ENCODE assay signal across 8 cellular contexts in the genomic region with DNA sequence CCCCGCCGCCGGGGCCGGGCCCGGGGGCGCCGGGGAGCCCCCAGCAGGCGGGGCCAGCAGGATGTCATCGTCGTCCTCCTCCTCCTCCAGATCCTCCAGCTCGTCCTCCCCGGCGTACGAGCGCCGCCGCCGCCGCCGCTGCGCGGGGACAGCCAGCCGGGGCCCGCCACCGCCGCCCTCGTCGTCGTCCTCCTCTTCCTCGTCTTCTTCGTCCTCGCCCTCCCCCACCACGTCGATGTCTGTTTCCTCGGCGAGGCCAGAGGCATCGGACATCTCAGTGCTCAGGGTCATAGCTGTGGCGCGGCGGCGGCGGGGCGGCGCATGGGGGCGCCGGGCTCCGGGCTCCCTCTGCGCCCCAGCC. TPM values are rescaled to one million over a fixed set of nuclear protein-coding genes. Genes with fewer than 3 reads are reported as not detected.
DNase-seq lines count a peak whose midpoint lies in the region; ATAC-seq and TF ChIP-seq lines count a peak whose summit lies in the region.

No MANE protein-coding gene starts in this region.

- peaks cover 12% of the 10 kb centered on the region for H3K4me1 ChIP-seq in PC-3 (ENCODE audit: insufficient read depth, low read length)
- peaks cover 20% of the 10 kb centered on the region for H3K4me1 ChIP-seq in effector memory CD4-positive, alpha-beta T cell (ENCODE audit: control insufficient read depth, insufficient read depth, low read length, poor library complexity, severe bottlenecking)

- CTCF ChIA-PET in PC-3 (lab: Charles Lee) (interaction anchor here (2.0 kb wide), 1 partner anchor 232 kb away, joined by 13 read pairs; no protein-coding TSS in a partner anchor), GM10248 (lab: Yijun Ruan, JAX) (interaction anchor here (1.0 to 1.3 kb wide), 2 partner anchors 9 kb away, joined by 3 to 4 read pairs; no protein-coding TSS in a partner anchor)

- no TSS peak for BruUV-seq in PC-3 (replicated peaks; lab: Mats Ljungman, UMichigan)

- H3F3A ChIP-seq in PC-3 (ENCODE audit: low read length, unreplicated experiment) = no peaks in the 10 kb centered on the region

- POLR2A ChIA-PET in PC-3 (lab: Charles Lee; ENCODE audit: unreplicated experiment) = interaction anchor here (0.6 to 1.0 kb wide), 5 partner anchors 49 to 266 kb away, joined by 3 to 5 read pairs (median 4); no protein-coding TSS in a partner anchor
- POLR2A ChIA-PET in GM10248 (lab: Yijun Ruan, JAX) = interaction anchor here (0.9 kb wide), 1 partner anchor 493 kb away, joined by 3 read pairs; the partner anchor contains the start of gene FCHO2

- peak; percentile 19 for ATAC-seq in GM18498 (IDR thresholded peaks at IDR 0.05; ENCODE audit: unreplicated experiment)
- ATAC-seq in PC-3 = peak; percentile 20

- no peaks in the 10 kb centered on the region for H3K36me3 Mint-ChIP-seq in progenitor cell of endocrine pancreas (ENCODE audit: insufficient read depth)

- intact Hi-C loops in PC-3 (cut with micrococcal nuclease) = no loop called here

- H2AFZ ChIP-seq in PC-3 (ENCODE audit: low read length) = no peak overlapping the region

- H3K79me2 ChIP-seq in PC-3 (ENCODE audit: low read length) = peaks cover 26% of the 10 kb centered on the region

- no peaks in the 10 kb centered on the region for H3K27me3 ChIP-seq in PC-3 (ENCODE audit: low read length)
- H3K27me3 ChIP-seq in effector memory CD4-positive, alpha-beta T cell (replicated peaks; ENCODE audit: control insufficient read depth, insufficient read depth, low read length, poor library complexity, severe bottlenecking) = peaks cover 83% of the 10 kb centered on the region

- DNase-seq in PC-3 (no peak), progenitor cell of endocrine pancreas (ENCODE audit: low spot score, unreplicated experiment) (no peak), GM10248 (ENCODE audit: extremely low spot score) (no peak), cerebellum (ENCODE audit: low spot score) (no peak), hippocampal formation (lab: John Stamatoyannopoulos, UW) (no peak)
- DNase-seq in effector memory CD4-positive, alpha-beta T cell = no peak

- H3K4me2 ChIP-seq in PC-3 (ENCODE audit: low read length) = peak overlapping the region; percentile 69

- TF ChIP-seq CTCF in 22Rv1 (IDR thresholded peaks at IDR 0.05) = no peak; the same call in 1 of the 2 replicates
- TF ChIP-seq CTCF in PC-3 (conservative IDR thresholded peaks at IDR 0.05; ENCODE audit: low read depth, low read length) = no peak
- no peak for TF ChIP-seq CTCF in progenitor cell of endocrine pancreas (IDR thresholded peaks at IDR 0.05; ENCODE audit: unreplicated experiment)
- no peak for TF ChIP-seq CTCF in GM10248 (IDR thresholded peaks at IDR 0.05; ENCODE audit: control extremely low read depth, extremely low read depth, low read depth, missing control alignments)

- H3K9me2 ChIP-seq in PC-3 (replicated peaks; ENCODE audit: low read length) = no peaks in the 10 kb centered on the region

- peak overlapping the region; percentile 67 for H3K4me3 Mint-ChIP-seq in progenitor cell of endocrine pancreas (ENCODE audit: low read depth)

- no peaks in the 10 kb centered on the region for H3K9me3 ChIP-seq in PC-3 (ENCODE audit: low read length)
- no peaks in the 10 kb centered on the region for H3K9me3 ChIP-seq in effector memory CD4-positive, alpha-beta T cell (ENCODE audit: control insufficient read depth, low read length)

- no peak overlapping the region for H3K27ac Mint-ChIP-seq in progenitor cell of endocrine pancreas

- peak overlapping the region; percentile 72; the same call in 1 of the 2 replicates for H3K9ac ChIP-seq in PC-3 (ENCODE audit: low read length)

- H3K9me3 Mint-ChIP-seq in progenitor cell of endocrine pancreas (ENCODE audit: low read depth) = no peaks in the 10 kb centered on the region

- H3K4me1 Mint-ChIP-seq in progenitor cell of endocrine pancreas (ENCODE audit: low read depth) = peaks cover 4% of the 10 kb centered on the region

- H3K27ac ChIP-seq in 22Rv1 (peak overlapping the region; percentile 95), PC-3 (ENCODE audit: low read length) (no peak overlapping the region)
- H3K27ac ChIP-seq in effector memory CD4-positive, alpha-beta T cell (ENCODE audit: insufficient read depth, low read length, poor library complexity, severe bottlenecking) = no peak overlapping the region

- no peaks in the 10 kb centered on the region for H3K36me3 ChIP-seq in PC-3 (ENCODE audit: low read depth, low read length)
- H3K36me3 ChIP-seq in effector memory CD4-positive, alpha-beta T cell (ENCODE audit: control insufficient read depth, insufficient read depth, low read length) = no peaks in the 10 kb centered on the region

- H3K4me3 ChIP-seq in PC-3 (ENCODE audit: low read length) = peak overlapping the region; percentile 78
- peak overlapping the region; percentile 26 for H3K4me3 ChIP-seq in effector memory CD4-positive, alpha-beta T cell (ENCODE audit: insufficient read depth, low read depth, low read length, poor library complexity, severe bottlenecking)

- peaks cover 85% of the 10 kb centered on the region for H3K27me3 Mint-ChIP-seq in progenitor cell of endocrine pancreas

- H4K20me1 ChIP-seq in PC-3 (ENCODE audit: low read length) = peaks cover 14% of the 10 kb centered on the region; the same call in 1 of the 2 replicates

RNA-seq across cellular contexts. Expression of gene FOXD1, which starts 0.5 kb away (rescaled TPM):
- total RNA-seq in PC-3 (2014; rRNA removed) (10.3 and 12.8 TPM in 2 replicates), progenitor cell of endocrine pancreas (0.19 and 0.29 TPM in 2 replicates), cerebellum (1.1 TPM)

RNA-seq across cellular contexts. Expression of gene BTF3, which starts 50.2 kb away (rescaled TPM):
- total RNA-seq in PC-3 (2014; rRNA removed) = 249 and 291 TPM in 2 replicates
- 589 and 604 TPM in 2 replicates for total RNA-seq in progenitor cell of endocrine pancreas
- 194 TPM for total RNA-seq in cerebellum
